In the genomic region with DNA sequence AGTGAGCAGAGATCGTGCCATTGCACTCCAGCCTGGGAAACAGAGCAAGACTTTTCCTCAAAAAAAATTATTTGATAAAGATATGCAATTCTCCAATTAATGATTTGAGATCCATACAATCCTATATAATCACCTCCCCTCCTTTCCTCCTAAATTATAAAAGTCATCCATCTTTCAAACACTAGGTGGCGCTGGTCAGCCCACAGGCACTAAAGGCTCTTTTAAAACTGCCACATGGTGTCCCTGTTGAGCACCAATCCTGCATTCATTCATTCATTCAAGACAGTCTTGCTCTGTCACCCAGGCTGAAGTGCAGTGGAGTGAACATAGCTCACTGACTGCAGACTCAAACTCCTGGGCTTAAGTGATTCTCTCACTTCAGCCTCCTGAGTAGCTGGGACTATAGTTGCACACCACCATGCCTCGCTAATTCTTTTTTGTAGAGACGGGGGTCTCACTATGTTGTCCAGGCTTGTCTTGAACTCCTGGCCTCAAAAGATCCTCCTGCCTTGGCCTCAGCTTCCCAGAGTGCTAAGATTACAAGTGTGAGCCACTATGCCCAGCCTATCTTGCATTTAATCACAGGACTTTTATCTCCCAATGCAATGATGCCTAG, we compare ENCODE assay signal across 8 cellular contexts. TPM values are rescaled to one million over a fixed set of nuclear protein-coding genes. Genes with fewer than 3 reads are reported as not detected.
DNase-seq lines count a peak whose midpoint lies in the region; ATAC-seq, FAIRE-seq and TF ChIP-seq lines count a peak whose summit lies in the region.

No MANE protein-coding gene starts in this region.

- no TSS peak for BruUV-seq in K562 (replicated peaks; lab: Mats Ljungman, UMichigan)

- no peak overlapping the region for H3K9ac ChIP-seq in K562 (ENCODE audit: insufficient read depth in 1 of 2, low read depth in 2 of 2, low read length in 2 of 2)

- TF ChIP-seq POLR2A in K562 (conservative IDR thresholded peaks at IDR 0.05), result no peak

- H3K4me1 ChIP-seq in K562 (replicated peaks in 1 of 2; ENCODE audit: control insufficient read depth in 2 of 2, insufficient read depth in 2 of 2, low read length in 2 of 2), result peaks cover 0 to 9% of the 10 kb centered on the region in 2 experiments; a peak in 2 of 5 replicates

- H3K9me3 ChIP-seq in K562 (replicated peaks; ENCODE audit: control insufficient read depth, insufficient read depth, low read depth, low read length), result no peaks in the 10 kb centered on the region

- H3K27ac ChIP-seq in K562 (ENCODE audit: extremely low read depth, low read depth, low read length), result no peak overlapping the region

- no peak for TF ChIP-seq EP300 in K562 (IDR thresholded peaks at IDR 0.05; ENCODE audit: low read length)

- intact Hi-C loops in K562 (cut with micrococcal nuclease), result loop anchor here (2.0 to 5.0 kb wide), 4 partner anchors 36 to 831 kb away; no protein-coding TSS in a partner anchor

- in situ Hi-C loops in K562 (cut with MboI), result no loop called here

- no peak overlapping the region for H2AFZ ChIP-seq in K562 (ENCODE audit: low read depth, low read length)

- H4K20me1 ChIP-seq in K562 (replicated peaks; ENCODE audit: control insufficient read depth, insufficient read depth, low read length), result no peaks in the 10 kb centered on the region

- POLR2A ChIA-PET in K562 (lab: Yijun Ruan, JAX), result no interaction called here

- no peaks in the 10 kb centered on the region for H3K79me2 ChIP-seq in K562 (ENCODE audit: control insufficient read depth, insufficient read depth, low read length)

- H3K9me1 ChIP-seq in K562 (ENCODE audit: control insufficient read depth, insufficient read depth, low read length), result no peaks in the 10 kb centered on the region

- FAIRE-seq in K562 (lab: Jason Lieb, UNC), result peak; percentile 95

- DNase-seq in CD1c-positive myeloid dendritic cell (ENCODE audit: extremely low spot score), result peak; percentile 88
- DNase-seq in RPMI7951 (ENCODE audit: low read depth), result peak; percentile 50
- DNase-seq in K562 (ENCODE audit: extremely low read depth in 1 of 4, low spot score in 3 of 4), result peak; percentile 79 to 85 (median 83)
- DNase-seq in kidney glomerular epithelial cell (lab: John Stamatoyannopoulos, UW), result peak; percentile 62
- peak; percentile 81 for DNase-seq in superior temporal gyrus (ENCODE audit: extremely low spot score)
- DNase-seq in COR-L47 (lab: John Stamatoyannopoulos, UW), result no peak

- no peak overlapping the region for H3K4me3 ChIP-seq in K562

- TF ChIP-seq CTCF in K562 (IDR thresholded peaks at IDR 0.05 in 2 of 3, conservative IDR thresholded peaks at IDR 0.05 in 1 of 3; ENCODE audit: insufficient read depth in 2 of 3, low read depth in 1 of 3, low read length in 3 of 3), result peak; percentile 95 to 100 (median 100)

- no peak overlapping the region for H3K4me2 ChIP-seq in K562 (ENCODE audit: insufficient read depth, low read length)

- H3K27me3 ChIP-seq in K562 (ENCODE audit: control insufficient read depth in 2 of 2, insufficient read depth in 2 of 2, low read length in 2 of 2), result peaks cover 10 to 20% of the 10 kb centered on the region in 2 experiments; a peak in 4 of 5 replicates

- H3K36me3 ChIP-seq in K562 (ENCODE audit: control insufficient read depth, insufficient read depth, low read length), result no peaks in the 10 kb centered on the region

- peak; percentile 70 for ATAC-seq in GM18499 (IDR thresholded peaks at IDR 0.05; ENCODE audit: insufficient read depth, unreplicated experiment)
- peak; percentile 59 for ATAC-seq in HG03571 (IDR thresholded peaks at IDR 0.05; ENCODE audit: unreplicated experiment)
- peak; percentile 86 for ATAC-seq in K562

- TF ChIP-seq RAD21 in K562 (CRISPR knock-in tag; conservative IDR thresholded peaks at IDR 0.05 in 1 of 2, IDR thresholded peaks at IDR 0.05 in 1 of 2), result peak; percentile 74 to 85

- CTCF ChIA-PET in K562 (lab: Yijun Ruan, JAX; ENCODE audit: low intra/inter-chr PET ratio), result interaction anchor here (1.1 to 2.5 kb wide), 6 partner anchors 13 to 1328 kb away, joined by 3 to 19 read pairs (median 14); no protein-coding TSS in a partner anchor

- 52% methylated on average over 4 of the region's 4 CpGs for WGBS in K562 (ENCODE audit: insufficient coverage, low coverage, missing lambda C conversion rate)

TF ChIP-seq in K562, 482 proteins besides CTCF, POLR2A, EP300 and RAD21 (continues in another document):
- no peak for TF ChIP-seq SIN3A (IDR thresholded peaks at IDR 0.05; ENCODE audit: borderline replicate concordance in 2 of 2, control insufficient read depth in 1 of 2, low read depth in 2 of 2, low read length in 2 of 2)
- peak; percentile 100 for TF ChIP-seq ZNF24 (IDR thresholded peaks at IDR 0.05)
- TF ChIP-seq BHLHE40 (IDR thresholded peaks at IDR 0.05; ENCODE audit: low read length), result 0 out of 2 replicates have a peak, but pooled peaks have one; percentile 12
- TF ChIP-seq CC2D1A (IDR thresholded peaks at IDR 0.05), result peak; percentile 48; the same call in 1 of the 2 replicates
- TF ChIP-seq ZNF324 (CRISPR knock-in tag; IDR thresholded peaks at IDR 0.05), result no peak
- TF ChIP-seq NCOA1 (IDR thresholded peaks at IDR 0.05; ENCODE audit: low read depth), result no peak
- peak; percentile 48; the same call in 1 of the 2 replicates for TF ChIP-seq NFE2 (IDR thresholded peaks at IDR 0.05; ENCODE audit: low read depth)
- no peak for TF ChIP-seq HIVEP1 (CRISPR knock-in tag; IDR thresholded peaks at IDR 0.05)
- peak; percentile 51; the same call in 1 of the 2 replicates for TF ChIP-seq STAG1 (CRISPR knock-in tag; IDR thresholded peaks at IDR 0.05; ENCODE audit: borderline replicate concordance)
- TF ChIP-seq, protein P1, sequence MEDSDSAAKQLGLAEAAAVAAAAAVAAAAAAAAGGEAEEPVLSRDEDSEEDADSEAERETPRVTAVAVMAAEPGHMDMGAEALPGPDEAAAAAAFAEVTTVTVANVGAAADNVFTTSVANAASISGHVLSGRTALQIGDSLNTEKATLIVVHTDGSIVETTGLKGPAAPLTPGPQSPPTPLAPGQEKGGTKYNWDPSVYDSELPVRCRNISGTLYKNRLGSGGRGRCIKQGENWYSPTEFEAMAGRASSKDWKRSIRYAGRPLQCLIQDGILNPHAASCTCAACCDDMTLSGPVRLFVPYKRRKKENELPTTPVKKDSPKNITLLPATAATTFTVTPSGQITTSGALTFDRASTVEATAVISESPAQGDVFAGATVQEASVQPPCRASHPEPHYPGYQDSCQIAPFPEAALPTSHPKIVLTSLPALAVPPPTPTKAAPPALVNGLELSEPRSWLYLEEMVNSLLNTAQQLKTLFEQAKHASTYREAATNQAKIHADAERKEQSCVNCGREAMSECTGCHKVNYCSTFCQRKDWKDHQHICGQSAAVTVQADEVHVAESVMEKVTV (CRISPR knock-in tag; IDR thresholded peaks at IDR 0.05), result peak; percentile 60
- TF ChIP-seq SMC3 (conservative IDR thresholded peaks at IDR 0.05; ENCODE audit: insufficient read depth, low read depth, low read length), result peak; percentile 85
- TF ChIP-seq, protein P2, sequence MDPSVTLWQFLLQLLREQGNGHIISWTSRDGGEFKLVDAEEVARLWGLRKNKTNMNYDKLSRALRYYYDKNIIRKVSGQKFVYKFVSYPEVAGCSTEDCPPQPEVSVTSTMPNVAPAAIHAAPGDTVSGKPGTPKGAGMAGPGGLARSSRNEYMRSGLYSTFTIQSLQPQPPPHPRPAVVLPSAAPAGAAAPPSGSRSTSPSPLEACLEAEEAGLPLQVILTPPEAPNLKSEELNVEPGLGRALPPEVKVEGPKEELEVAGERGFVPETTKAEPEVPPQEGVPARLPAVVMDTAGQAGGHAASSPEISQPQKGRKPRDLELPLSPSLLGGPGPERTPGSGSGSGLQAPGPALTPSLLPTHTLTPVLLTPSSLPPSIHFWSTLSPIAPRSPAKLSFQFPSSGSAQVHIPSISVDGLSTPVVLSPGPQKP (CRISPR knock-in tag; IDR thresholded peaks at IDR 0.05), result no peak
- 0 out of 2 replicates have a peak, but pooled peaks have one; percentile 23 for TF ChIP-seq CREM (IDR thresholded peaks at IDR 0.05; ENCODE audit: low read depth)
- TF ChIP-seq, protein P3, sequence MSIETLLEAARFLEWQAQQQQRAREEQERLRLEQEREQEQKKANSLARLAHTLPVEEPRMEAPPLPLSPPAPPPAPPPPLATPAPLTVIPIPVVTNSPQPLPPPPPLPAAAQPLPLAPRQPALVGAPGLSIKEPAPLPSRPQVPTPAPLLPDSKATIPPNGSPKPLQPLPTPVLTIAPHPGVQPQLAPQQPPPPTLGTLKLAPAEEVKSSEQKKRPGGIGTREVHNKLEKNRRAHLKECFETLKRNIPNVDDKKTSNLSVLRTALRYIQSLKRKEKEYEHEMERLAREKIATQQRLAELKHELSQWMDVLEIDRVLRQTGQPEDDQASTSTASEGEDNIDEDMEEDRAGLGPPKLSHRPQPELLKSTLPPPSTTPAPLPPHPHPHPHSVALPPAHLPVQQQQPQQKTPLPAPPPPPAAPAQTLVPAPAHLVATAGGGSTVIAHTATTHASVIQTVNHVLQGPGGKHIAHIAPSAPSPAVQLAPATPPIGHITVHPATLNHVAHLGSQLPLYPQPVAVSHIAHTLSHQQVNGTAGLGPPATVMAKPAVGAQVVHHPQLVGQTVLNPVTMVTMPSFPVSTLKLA (conservative IDR thresholded peaks at IDR 0.05), result 0 out of 4 replicates have a peak, but pooled peaks of 1 of the 2 experiments have one; percentile 30
- 0 out of 4 replicates have a peak, but pooled peaks of 1 of the 2 experiments have one; percentile 38 for TF ChIP-seq RCOR1 (IDR thresholded peaks at IDR 0.05; ENCODE audit: borderline replicate concordance in 1 of 2, low read depth in 2 of 2, low read length in 2 of 2)

RNA-seq across cellular contexts. Expression of a gene that starts 58.7 kb away (rescaled TPM):
- total RNA-seq in RPMI7951 (2014; rRNA removed; shearing (Covaris generic)), result 0.88 and 1.6 TPM in 2 replicates
- 3.6 TPM in 2 replicates for total RNA-seq in K562 (2011; cell fraction: chromatin; rRNA removed; ENCODE audit: low replicate concordance)
- 2.8 and 3.2 TPM in 2 replicates for total RNA-seq in K562 (2011; cell fraction: nucleolus; rRNA removed)
- 3.3 and 4.0 TPM in 2 replicates for total RNA-seq in K562 (2011; cell fraction: nucleoplasm; rRNA removed)
- total RNA-seq in K562 (2014; rRNA removed) (0.29 and 0.54 TPM in 2 replicates), K562 (2014; rRNA removed; fragmentation: Illumina TruSeq; extraction: Trizol) (0.65 and 1.1 TPM in 2 replicates), K562 (2015; rRNA removed; fragmentation: Illumina TruSeq; extraction: Trizol) (0.47 and 0.57 TPM in 2 replicates), K562 (2021) (0.44 and 0.56 TPM in 2 replicates)
- polyA plus RNA-seq in K562 (2011; rRNA removed) (0.35 and 2.7 TPM in 2 replicates), K562 (2014; fragmentation: Illumina TruSeq; extraction: Trizol) (0.54 and 0.97 TPM in 2 replicates), K562 (2014; fragmentation: Nextera tagmentation; extraction: Ambion mirVana) (under 1 TPM; 0.10 to 0.14 TPM), K562 (2014; rRNA removed) (0.42 and 0.58 TPM in 2 replicates)
- polyA plus RNA-seq in K562 (2011; cell fraction: cytosol; rRNA removed), result 0.16 and 0.81 TPM in 2 replicates
- 0.28 and 1.4 TPM in 2 replicates for polyA plus RNA-seq in K562 (2011; cell fraction: nucleus; rRNA removed)
- polyA plus RNA-seq in K562 (2012), result 0.59 and 0.66 TPM in 2 replicates
- 0.54 and 3.7 TPM in 2 replicates for polyA minus RNA-seq in K562 (2011; rRNA and poly(A)+ RNA removed)
- 0.36 and 0.95 TPM in 2 replicates for polyA minus RNA-seq in K562 (2011; cell fraction: cytosol; rRNA and poly(A)+ RNA removed)
- polyA minus RNA-seq in K562 (2011; cell fraction: nucleus; rRNA and poly(A)+ RNA removed), result 0.44 and 1.9 TPM in 2 replicates
